Comparison of ENCODE assay signal across 1 cellular context in the genomic region with DNA sequence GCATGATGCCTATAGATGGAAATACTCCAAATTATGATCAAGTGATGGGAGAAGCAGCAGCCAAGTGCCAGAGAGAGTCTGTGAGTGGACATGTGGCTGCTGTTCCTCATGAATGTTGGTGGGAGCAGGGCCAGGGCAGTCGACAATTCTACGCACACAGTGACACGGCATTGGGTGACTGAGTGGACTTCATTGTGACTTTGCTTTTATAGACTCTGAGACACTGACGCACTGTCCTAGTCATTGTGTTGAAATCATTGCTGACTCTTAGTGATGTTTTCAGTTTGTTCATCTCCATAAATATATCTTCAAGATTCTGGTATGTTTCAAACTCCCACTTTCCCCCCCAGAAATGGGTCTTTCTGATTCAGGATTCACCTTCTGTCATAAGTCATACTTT.
TF ChIP-seq lines count a peak whose summit lies in the region.

No MANE protein-coding gene starts in this region.

TF ChIP-seq in IMR-90, 13 proteins besides CTCF, POLR2A, EP300 and RAD21 (continued from another document):
- TF ChIP-seq, protein P1, sequence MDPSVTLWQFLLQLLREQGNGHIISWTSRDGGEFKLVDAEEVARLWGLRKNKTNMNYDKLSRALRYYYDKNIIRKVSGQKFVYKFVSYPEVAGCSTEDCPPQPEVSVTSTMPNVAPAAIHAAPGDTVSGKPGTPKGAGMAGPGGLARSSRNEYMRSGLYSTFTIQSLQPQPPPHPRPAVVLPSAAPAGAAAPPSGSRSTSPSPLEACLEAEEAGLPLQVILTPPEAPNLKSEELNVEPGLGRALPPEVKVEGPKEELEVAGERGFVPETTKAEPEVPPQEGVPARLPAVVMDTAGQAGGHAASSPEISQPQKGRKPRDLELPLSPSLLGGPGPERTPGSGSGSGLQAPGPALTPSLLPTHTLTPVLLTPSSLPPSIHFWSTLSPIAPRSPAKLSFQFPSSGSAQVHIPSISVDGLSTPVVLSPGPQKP (IDR thresholded peaks at IDR 0.05; ENCODE audit: borderline replicate concordance, low read depth, low read length) = no peak
- TF ChIP-seq RFX5 (IDR thresholded peaks at IDR 0.05; ENCODE audit: low read depth, low read length) (no peak), BHLHE40 (IDR thresholded peaks at IDR 0.05; ENCODE audit: low read depth, low read length) (no peak), CHD1 (IDR thresholded peaks at IDR 0.05; ENCODE audit: low read depth, low read length) (no peak), FOS (IDR thresholded peaks at IDR 0.05; ENCODE audit: low read depth, low read length) (peak; percentile 6; the same call in 1 of the 2 replicates), MAZ (IDR thresholded peaks at IDR 0.05; ENCODE audit: borderline replicate concordance, low read depth, low read length) (no peak)
